In genomic region chr17:63136381-63137012, GRCh38 we compare ENCODE assay signal across 29 cellular contexts.
DNase-seq lines count a peak whose midpoint lies in the region; ATAC-seq and FAIRE-seq lines count a peak whose summit lies in the region.
"Had no signal": no experiment of that assay in that cellular context is flagged by ENCODE, and none has a peak within 500 bp of the region (broad histone marks: within the 10 kb centered on the region; RNA-seq: fewer than 3 reads in every experiment).

No MANE protein-coding gene starts in this region.

- H3K18ac ChIP-seq in neuronal stem cell (ENCODE audit: low read length), result no peak overlapping the region

- H3K14ac ChIP-seq in neuronal stem cell (ENCODE audit: low read length), result no peak overlapping the region

- peak overlapping the region in 1 of 6 donors; percentile 10 for H3K27ac Mint-ChIP-seq in immature natural killer cell
- H3K27ac Mint-ChIP-seq: activated CD8-positive, alpha-beta T cell treated with anti-CD3 and anti-CD28 coated beads for 36 hours; activated naive CD4-positive, alpha-beta T cell treated with anti-CD3 and anti-CD28 coated beads, Interleukin-2, amount 50 U/mL, for 72 hours; CD4-positive, CD25-positive, alpha-beta regulatory T cell; stimulated activated memory B cell treated with anti-CD40 and anti-IgM and Interleukin-4, amounts not matched to agents 10 μg/mL and 1 μg/mL and 100 μg/mL, for 72 hours; T-helper 1 cell treated with Interleukin-12 subunit alpha and Interleukin-12 subunit beta and Interleukin-4 antibody, amounts not matched to agents 30 μg/mL and 1 μg/mL, for 36 hours had no signal

- no peaks in the 10 kb centered on the region for H3K27me3 ChIP-seq in neuronal stem cell (ENCODE audit: control insufficient read depth in 3 of 3, insufficient read depth in 3 of 3, low read depth in 1 of 3, low read length in 3 of 3)
- H3K27me3 ChIP-seq: gastrocnemius medialis, sigmoid colon had no signal

- no peaks in the 10 kb centered on the region for H3K36me3 ChIP-seq in neuronal stem cell (replicated peaks in 1 of 2; ENCODE audit: control insufficient read depth in 2 of 2, insufficient read depth in 2 of 2, low read length in 2 of 2)
- H3K36me3 ChIP-seq: gastrocnemius medialis, prostate gland, sigmoid colon had no signal

- H3K4me1 Mint-ChIP-seq in immature natural killer cell, result peaks cover 1 to 6% of the 10 kb centered on the region in 2 donors

- FAIRE-seq in urothelium cell line (lab: Jason Lieb, UNC), result peak; percentile 80
- FAIRE-seq: D721Med, GM18507, HepG2, TTC549 had no signal

- no CpG with 5 or more reads among the region's 4 CpGs for WGBS in neuronal stem cell (ENCODE audit: extremely low coverage in 2 of 2, insufficient read length in 2 of 2, insufficient replicate concordance in 1 of 2), 2 donors

- no peak overlapping the region for H4K91ac ChIP-seq in neuronal stem cell (ENCODE audit: low read depth, low read length, poor library complexity)

- H3K4me1 ChIP-seq in neuronal stem cell (ENCODE audit: control insufficient read depth in 2 of 2, insufficient read depth in 1 of 2, low read depth in 1 of 2, low read length in 2 of 2), result peaks cover 4 to 34% of the 10 kb centered on the region in 2 donors
- H3K4me1 ChIP-seq: gastrocnemius medialis, prostate gland had no signal

- H2BK12ac ChIP-seq in neuronal stem cell (ENCODE audit: low read length), result no peak overlapping the region

- H3K36me3 Mint-ChIP-seq in immature natural killer cell, result no peaks in the 10 kb centered on the region
- H3K36me3 Mint-ChIP-seq: activated naive CD4-positive, alpha-beta T cell treated with anti-CD3 and anti-CD28 coated beads, Interleukin-2, amount 50 U/mL, for 72 hours; CD4-positive, CD25-positive, alpha-beta regulatory T cell; stimulated activated memory B cell treated with anti-CD40 and anti-IgM and Interleukin-4, amounts not matched to agents 10 μg/mL and 1 μg/mL and 100 μg/mL, for 72 hours had no signal

- H3K4me3 Mint-ChIP-seq in immature natural killer cell, result no peak overlapping the region
- H3K4me3 Mint-ChIP-seq: activated CD8-positive, alpha-beta T cell treated with anti-CD3 and anti-CD28 coated beads for 36 hours; CD4-positive, CD25-positive, alpha-beta regulatory T cell; stimulated activated memory B cell treated with anti-CD40 and anti-IgM and Interleukin-4, amounts not matched to agents 10 μg/mL and 1 μg/mL and 100 μg/mL, for 72 hours; T-helper 1 cell treated with Interleukin-12 subunit alpha and Interleukin-12 subunit beta and Interleukin-4 antibody, amounts not matched to agents 30 μg/mL and 1 μg/mL, for 36 hours had no signal

- H3K23ac ChIP-seq in neuronal stem cell (ENCODE audit: low read depth, low read length, poor library complexity), result no peak overlapping the region

- H3K4me3 ChIP-seq in neuronal stem cell (ENCODE audit: low read length in 2 of 2), result no peak overlapping the region
- H3K4me3 ChIP-seq: gastrocnemius medialis, GM23248, mucosa of descending colon, prostate gland, sigmoid colon had no signal

- H3K9me3 ChIP-seq in neuronal stem cell (replicated peaks in 1 of 2; ENCODE audit: control insufficient read depth in 2 of 2, insufficient read depth in 1 of 2, low read depth in 1 of 2, low read length in 2 of 2), result no peaks in the 10 kb centered on the region
- H3K9me3 ChIP-seq: gastrocnemius medialis, mucosa of descending colon, prostate gland, sigmoid colon had no signal

- H2BK15ac ChIP-seq in neuronal stem cell (ENCODE audit: low read length), result no peak overlapping the region

- no peaks in the 10 kb centered on the region for H3K27me3 Mint-ChIP-seq in immature natural killer cell (ENCODE audit: low read depth in 3 of 3)
- H3K27me3 Mint-ChIP-seq: activated CD8-positive, alpha-beta T cell treated with anti-CD3 and anti-CD28 coated beads for 36 hours; stimulated activated memory B cell treated with anti-CD40 and anti-IgM and Interleukin-4, amounts not matched to agents 10 μg/mL and 1 μg/mL and 100 μg/mL, for 72 hours had no signal

- H3K27ac ChIP-seq in caudate nucleus (ENCODE audit: low read depth, low read length) (peak overlapping the region; percentile 31), neuronal stem cell (replicated peaks; ENCODE audit: low read length) (no peak overlapping the region)
- H3K27ac ChIP-seq: gastrocnemius medialis, GM23248, prostate gland, sigmoid colon had no signal

- H3K4ac ChIP-seq in neuronal stem cell (ENCODE audit: low read length), result no peak overlapping the region

- H3K79me1 ChIP-seq in neuronal stem cell (ENCODE audit: low read depth, low read length), result no peaks in the 10 kb centered on the region

- H2AFZ ChIP-seq in neuronal stem cell (ENCODE audit: low read length), result no peak overlapping the region
- H2AFZ ChIP-seq: GM23248 had no signal

- ATAC-seq in GM21717 (IDR thresholded peaks at IDR 0.05; ENCODE audit: unreplicated experiment), result no peak
- ATAC-seq: activated CD8-positive, alpha-beta T cell treated with anti-CD3 and anti-CD28 coated beads for 36 hours; activated naive CD4-positive, alpha-beta T cell treated with anti-CD3 and anti-CD28 coated beads, Interleukin-2, amount 50 U/mL, for 72 hours; gastrocnemius medialis; HepG2; mucosa of descending colon; stimulated activated memory B cell treated with anti-CD40 and anti-IgM and Interleukin-4, amounts not matched to agents 10 μg/mL and 1 μg/mL and 100 μg/mL, for 72 hours had no signal

- H2AK5ac ChIP-seq in neuronal stem cell (ENCODE audit: low read depth, low read length), result no peak overlapping the region

- DNase-seq in NCI-H2171 treated with DMSO at 0.1 percent for 48 hours (lab: John Stamatoyannopoulos, UW), result peak; percentile 71
- DNase-seq in NCI-H2171 (lab: John Stamatoyannopoulos, UW), result no peak
- DNase-seq in caudate nucleus (lab: John Stamatoyannopoulos, UW), result peak in 13 of 61 donors; percentile 18 to 77 (median 36)
- peak; percentile 25 for DNase-seq in midbrain (lab: John Stamatoyannopoulos, UW)
- no peak for DNase-seq in urothelium cell line (ENCODE audit: low spot score)
- DNase-seq in neuronal stem cell (ENCODE audit: low spot score), result no peak
- DNase-seq in immature natural killer cell, result no peak
- DNase-seq: 8988T; activated CD4-positive, alpha-beta T cell treated with anti-CD3 and anti-CD28 coated beads for 1 hour; activated CD8-positive, alpha-beta T cell treated with anti-CD3 and anti-CD28 coated beads for 36 hours; CD4-positive, CD25-positive, alpha-beta regulatory T cell; cortex of kidney; gastrocnemius medialis; GM23248; islet precursor cell; mucosa of descending colon; NCI-H1694; NCI-H748 treated with DMSO at 0.1 percent for 48 hours; sigmoid colon; stimulated activated CD4-positive, alpha-beta T cell treated with anti-CD3 and anti-CD28 coated beads, Interleukin-4, amount 100 ng/mL, for 4 hours had no signal

- H2BK120ac ChIP-seq in neuronal stem cell (ENCODE audit: low read depth, low read length), result no peak overlapping the region

- no peak overlapping the region for H2BK5ac ChIP-seq in neuronal stem cell (ENCODE audit: low read length)

- no peak overlapping the region for H4K8ac ChIP-seq in neuronal stem cell (ENCODE audit: low read depth, low read length)

- H3K9ac ChIP-seq in neuronal stem cell (ENCODE audit: low read depth, low read length, poor library complexity), result no peak overlapping the region
- H3K9ac ChIP-seq: GM23248 had no signal

- no peaks in the 10 kb centered on the region for H3K9me3 Mint-ChIP-seq in immature natural killer cell
- H3K9me3 Mint-ChIP-seq: activated CD8-positive, alpha-beta T cell treated with anti-CD3 and anti-CD28 coated beads for 36 hours; activated naive CD4-positive, alpha-beta T cell treated with anti-CD3 and anti-CD28 coated beads, Interleukin-2, amount 50 U/mL, for 72 hours; CD4-positive, CD25-positive, alpha-beta regulatory T cell; stimulated activated memory B cell treated with anti-CD40 and anti-IgM and Interleukin-4, amounts not matched to agents 10 μg/mL and 1 μg/mL and 100 μg/mL, for 72 hours; T-helper 1 cell treated with Interleukin-12 subunit alpha and Interleukin-12 subunit beta and Interleukin-4 antibody, amounts not matched to agents 30 μg/mL and 1 μg/mL, for 36 hours had no signal

- H3K4me2 ChIP-seq in neuronal stem cell (ENCODE audit: insufficient read depth, low read length, poor library complexity, severe bottlenecking), result no peak overlapping the region

Comparison
In these comparisons a context has a peak if more than half of its experiments do, and no peak if none do; other contexts are left out.
1. DNase-seq: peak in NCI-H2171 treated with DMSO at 0.1 percent for 48 hours (single experiment) and midbrain (single experiment); none in NCI-H2171 (single experiment), urothelium cell line (single experiment), neuronal stem cell (single experiment) and immature natural killer cell (0 of 3).